ENCODE assay signal across 31 cellular contexts in genomic region chr7:96669812-96670211, GRCh38. TPM values are rescaled to one million over a fixed set of nuclear protein-coding genes. Genes with fewer than 3 reads are reported as not detected.
DNase-seq lines count a peak whose midpoint lies in the region; ATAC-seq, FAIRE-seq and TF ChIP-seq lines count a peak whose summit lies in the region.
"Had no signal": no experiment of that assay in that cellular context is flagged by ENCODE, and none has a peak within 500 bp of the region (broad histone marks: within the 10 kb centered on the region; RNA-seq: fewer than 3 reads in every experiment).

No MANE protein-coding gene starts in this region.

- H3K4me2 ChIP-seq in keratinocyte (ENCODE audit: control insufficient read depth, extremely low read depth, insufficient read depth, low read depth, low read length) = no peak overlapping the region

- peaks cover 9% of the 10 kb centered on the region for H3K4me1 ChIP-seq in keratinocyte (ENCODE audit: control insufficient read depth, extremely low read depth, insufficient read depth, low read length)
- H3K4me1 ChIP-seq: Caco-2, SJCRH30 had no signal

- no peaks in the 10 kb centered on the region for H3K27me3 ChIP-seq in keratinocyte (ENCODE audit: control insufficient read depth, extremely low read depth, insufficient read depth, low read length)
- H3K27me3 ChIP-seq: brain microvascular endothelial cell, SJCRH30 had no signal

- no peak overlapping the region for H3K4me3 Mint-ChIP-seq in stimulated activated naive CD8-positive, alpha-beta T cell treated with anti-CD3 and anti-CD28 coated beads, Interleukin-15, amount 100 ng/mL, for 72 hours
- no peak overlapping the region for H3K4me3 Mint-ChIP-seq in T-helper 2 cell treated with Interferon-gamma antibody and Interleukin-4, amounts not matched to agents 5 μg/mL and 100 μg/mL, for 36 hours
- H3K4me3 Mint-ChIP-seq: activated CD4-positive, alpha-beta T cell treated with anti-CD3 and anti-CD28 coated beads, Interleukin-2, amount 10 ng/mL, durations not matched to agents 24 days and 14 days; activated naive CD4-positive, alpha-beta T cell treated with anti-CD3 and anti-CD28 coated beads, Interleukin-2, amount 50 U/mL, for 24 hours; CD14-positive monocyte; HFFc6; memory B cell; nephron; stimulated activated naive B cell treated with anti-CD40 and anti-IgM and Interleukin-4, amounts not matched to agents 10 μg/mL and 1 μg/mL and 100 μg/mL, for 72 hours; type B pancreatic cell had no signal

- no peak overlapping the region for H3K9ac ChIP-seq in keratinocyte (ENCODE audit: control insufficient read depth, extremely low read depth, insufficient read depth, low read length)

- no peak overlapping the region for H3K27ac ChIP-seq in RWPE1
- H3K27ac ChIP-seq in keratinocyte (ENCODE audit: control insufficient read depth, insufficient read depth, low read length) = peak overlapping the region; percentile 4
- H3K27ac ChIP-seq: brain microvascular endothelial cell, SJCRH30, VCaP had no signal

- POLR2A ChIA-PET in RWPE1 (lab: Yijun Ruan, JAX; ENCODE audit: low non-redundant PET) = no interaction called here
- POLR2A ChIA-PET in HEK293T (lab: Yijun Ruan, JAX) = no interaction called here

- dilution Hi-C loops in keratinocyte (cut with MboI; ENCODE audit: extremely low pct_ligation_motif_present, low sequenced_read_pairs) = no loop called here

- TF ChIP-seq CTCF in RWPE1 (conservative IDR thresholded peaks at IDR 0.05; ENCODE audit: low read depth) (no peak), keratinocyte (optimal IDR thresholded peaks at IDR 0.05 in 1 of 3, IDR thresholded peaks at IDR 0.05 in 1 of 3, conservative IDR thresholded peaks at IDR 0.05 in 1 of 3; ENCODE audit: extremely low read depth in 1 of 3, insufficient read depth in 2 of 3, low read length in 3 of 3) (no peak)

- no peak for ATAC-seq in stimulated activated naive CD8-positive, alpha-beta T cell treated with anti-CD3 and anti-CD28 coated beads, Interleukin-15, amount 100 ng/mL, for 72 hours
- ATAC-seq: stimulated activated naive B cell treated with anti-CD40 and anti-IgM and Interleukin-4, amounts not matched to agents 10 μg/mL and 1 μg/mL and 100 μg/mL, for 72 hours had no signal

- H2AFZ ChIP-seq in keratinocyte (ENCODE audit: control insufficient read depth, low read length) = no peak overlapping the region

- no peaks in the 10 kb centered on the region for H3K79me2 ChIP-seq in keratinocyte (ENCODE audit: control insufficient read depth, insufficient read depth, low read length)

- H3K9me3 Mint-ChIP-seq in stimulated activated naive CD8-positive, alpha-beta T cell treated with anti-CD3 and anti-CD28 coated beads, Interleukin-15, amount 100 ng/mL, for 72 hours = peaks cover 0 to 5% of the 10 kb centered on the region in 2 donors
- H3K9me3 Mint-ChIP-seq in T-helper 2 cell treated with Interferon-gamma antibody and Interleukin-4, amounts not matched to agents 5 μg/mL and 100 μg/mL, for 36 hours = no peaks in the 10 kb centered on the region
- H3K9me3 Mint-ChIP-seq: activated CD4-positive, alpha-beta T cell treated with anti-CD3 and anti-CD28 coated beads, Interleukin-2, amount 10 ng/mL, durations not matched to agents 24 days and 14 days; activated naive CD4-positive, alpha-beta T cell treated with anti-CD3 and anti-CD28 coated beads, Interleukin-2, amount 50 U/mL, for 24 hours; CD14-positive monocyte; HFFc6; memory B cell; nephron; stimulated activated naive B cell treated with anti-CD40 and anti-IgM and Interleukin-4, amounts not matched to agents 10 μg/mL and 1 μg/mL and 100 μg/mL, for 72 hours; type B pancreatic cell had no signal

- no peaks in the 10 kb centered on the region for H3K4me1 Mint-ChIP-seq in stimulated activated naive CD8-positive, alpha-beta T cell treated with anti-CD3 and anti-CD28 coated beads, Interleukin-15, amount 100 ng/mL, for 72 hours
- H3K4me1 Mint-ChIP-seq in T-helper 2 cell treated with Interferon-gamma antibody and Interleukin-4, amounts not matched to agents 5 μg/mL and 100 μg/mL, for 36 hours (ENCODE audit: low read depth) = no peaks in the 10 kb centered on the region
- H3K4me1 Mint-ChIP-seq: activated CD4-positive, alpha-beta T cell treated with anti-CD3 and anti-CD28 coated beads, Interleukin-2, amount 10 ng/mL, durations not matched to agents 24 days and 14 days; CD14-positive monocyte; memory B cell; nephron; stimulated activated naive B cell treated with anti-CD40 and anti-IgM and Interleukin-4, amounts not matched to agents 10 μg/mL and 1 μg/mL and 100 μg/mL, for 72 hours had no signal

- H3K9me1 ChIP-seq in keratinocyte (ENCODE audit: control insufficient read depth, extremely low read depth, insufficient read depth, low read length) = no peaks in the 10 kb centered on the region

- CTCF ChIA-PET in RWPE1 (lab: Yijun Ruan, JAX) (no interaction called here), HEK293T (lab: Yijun Ruan, JAX) (no interaction called here)

- peaks cover 0 to 4% of the 10 kb centered on the region in 2 experiments for H3K36me3 ChIP-seq in keratinocyte (ENCODE audit: control insufficient read depth in 2 of 2, extremely low read depth in 1 of 2, insufficient read depth in 2 of 2, low read length in 2 of 2)
- H3K36me3 ChIP-seq: brain microvascular endothelial cell had no signal

- H3K9me3 ChIP-seq in keratinocyte (ENCODE audit: control insufficient read depth, low read depth, low read length) = no peaks in the 10 kb centered on the region
- H3K9me3 ChIP-seq: Caco-2, SJCRH30 had no signal

- peak; percentile 5 for FAIRE-seq in keratinocyte (lab: Jason Lieb, UNC)
- FAIRE-seq: GM19239 had no signal

- no peak overlapping the region for H3K27ac Mint-ChIP-seq in stimulated activated naive CD8-positive, alpha-beta T cell treated with anti-CD3 and anti-CD28 coated beads, Interleukin-15, amount 100 ng/mL, for 72 hours
- no peak overlapping the region for H3K27ac Mint-ChIP-seq in T-helper 2 cell treated with Interferon-gamma antibody and Interleukin-4, amounts not matched to agents 5 μg/mL and 100 μg/mL, for 36 hours
- H3K27ac Mint-ChIP-seq: activated CD4-positive, alpha-beta T cell treated with anti-CD3 and anti-CD28 coated beads, Interleukin-2, amount 10 ng/mL, durations not matched to agents 24 days and 14 days; activated naive CD4-positive, alpha-beta T cell treated with anti-CD3 and anti-CD28 coated beads, Interleukin-2, amount 50 U/mL, for 24 hours; HFFc6; memory B cell; nephron; stimulated activated naive B cell treated with anti-CD40 and anti-IgM and Interleukin-4, amounts not matched to agents 10 μg/mL and 1 μg/mL and 100 μg/mL, for 72 hours; type B pancreatic cell had no signal

- no peak overlapping the region for H3K4me3 ChIP-seq in keratinocyte (ENCODE audit: control insufficient read depth in 2 of 3, extremely low read depth in 1 of 3, insufficient read depth in 2 of 3, low read depth in 1 of 3, low read length in 3 of 3)
- H3K4me3 ChIP-seq: SJCRH30 had no signal

- no peaks in the 10 kb centered on the region for H3K36me3 Mint-ChIP-seq in T-helper 2 cell treated with Interferon-gamma antibody and Interleukin-4, amounts not matched to agents 5 μg/mL and 100 μg/mL, for 36 hours (ENCODE audit: low read depth)

- no peaks in the 10 kb centered on the region for H3K27me3 Mint-ChIP-seq in stimulated activated naive CD8-positive, alpha-beta T cell treated with anti-CD3 and anti-CD28 coated beads, Interleukin-15, amount 100 ng/mL, for 72 hours
- H3K27me3 Mint-ChIP-seq in T-helper 2 cell treated with Interferon-gamma antibody and Interleukin-4, amounts not matched to agents 5 μg/mL and 100 μg/mL, for 36 hours (ENCODE audit: low read depth) = no peaks in the 10 kb centered on the region
- H3K27me3 Mint-ChIP-seq: activated CD4-positive, alpha-beta T cell treated with anti-CD3 and anti-CD28 coated beads, Interleukin-2, amount 10 ng/mL, durations not matched to agents 24 days and 14 days; activated naive CD4-positive, alpha-beta T cell treated with anti-CD3 and anti-CD28 coated beads, Interleukin-2, amount 50 U/mL, for 24 hours; memory B cell; stimulated activated naive B cell treated with anti-CD40 and anti-IgM and Interleukin-4, amounts not matched to agents 10 μg/mL and 1 μg/mL and 100 μg/mL, for 72 hours; type B pancreatic cell had no signal

- no peaks in the 10 kb centered on the region for H4K20me1 ChIP-seq in keratinocyte (ENCODE audit: control insufficient read depth, extremely low read depth, insufficient read depth, low read length)

- DNase-seq in NCI-H1092 treated with DMSO at 0.1 percent for 48 hours (lab: John Stamatoyannopoulos, UW) (peak; percentile 38), NCI-H1092 (lab: John Stamatoyannopoulos, UW) (no peak), NCI-H1417 treated with DMSO at 0.1 percent for 48 hours (lab: John Stamatoyannopoulos, UW) (peak; percentile 56), RWPE1 (ENCODE audit: low spot score) (peak; percentile 19), keratinocyte (ENCODE audit: low read depth, low spot score) (peak; percentile 46), HEK293T (ENCODE audit: extremely low spot score) (no peak)
- DNase-seq in stimulated activated naive CD8-positive, alpha-beta T cell treated with anti-CD3 and anti-CD28 coated beads, Interleukin-15, amount 100 ng/mL, for 72 hours = no peak
- no peak for DNase-seq in T-helper 2 cell treated with Interferon-gamma antibody and Interleukin-4, amounts not matched to agents 5 μg/mL and 100 μg/mL, for 36 hours (ENCODE audit: low spot score)
- DNase-seq: 8988T; activated CD4-positive, alpha-beta T cell treated with anti-CD3 and anti-CD28 coated beads, Interleukin-2, amount 10 ng/mL, durations not matched to agents 24 days and 14 days; activated CD8-positive, alpha-beta memory T cell treated with anti-CD3 and anti-CD28 coated beads for 24 hours; amygdala; brain microvascular endothelial cell; Caco-2; GOT3; HFFc6; NCI-H1105; NCI-H2029 treated with DMSO at 0.1 percent for 48 hours; NCI-H510A; retina; SJCRH30; stimulated activated naive B cell treated with anti-CD40 and anti-IgM and Interleukin-4, amounts not matched to agents 10 μg/mL and 1 μg/mL and 100 μg/mL, for 72 hours; SW 1271; T1000 had no signal

TF ChIP-seq in HEK293T, 16 proteins besides CTCF, POLR2A, EP300 and RAD21 (continues in another document):
- no peak for TF ChIP-seq HDGF (IDR thresholded peaks at IDR 0.05; ENCODE audit: borderline replicate concordance)
- no peak for TF ChIP-seq L3MBTL2 (conservative IDR thresholded peaks at IDR 0.05)

RNA-seq across cellular contexts. Expression of gene SEM1, which starts 39.8 kb away (rescaled TPM):
- polyA plus RNA-seq in keratinocyte = 79.2 to 180 TPM (median 156 TPM) in 3 replicates
- 601 TPM for polyA plus RNA-seq in keratinocyte (2011; ENCODE audit: low read depth)
- polyA plus RNA-seq in keratinocyte (2011; cell fraction: cytosol; rRNA removed) = 78.9 and 184 TPM in 2 replicates
- 31.1 and 68.8 TPM in 2 replicates for polyA plus RNA-seq in keratinocyte (2011; cell fraction: nucleus; rRNA removed)
- polyA plus RNA-seq in keratinocyte (2012; ENCODE audit: low replicate concordance) = 293 and 633 TPM in 2 replicates
- polyA minus RNA-seq in keratinocyte = 0.46 to 54.4 TPM (median 5.3 TPM) in 3 replicates
- polyA minus RNA-seq in keratinocyte (2011; cell fraction: cytosol; rRNA and poly(A)+ RNA removed) = 26.5 TPM
- polyA minus RNA-seq in keratinocyte (2011; cell fraction: nucleus; rRNA and poly(A)+ RNA removed) = 13.7 and 34.0 TPM in 2 replicates

Comparison
In these comparisons a context has a peak if more than half of its experiments do, and no peak if none do; other contexts are left out.
1. DNase-seq: peak in NCI-H1092 treated with DMSO at 0.1 percent for 48 hours (single experiment), NCI-H1417 treated with DMSO at 0.1 percent for 48 hours (single experiment), RWPE1 (single experiment) and keratinocyte (single experiment); none in NCI-H1092 (single experiment), stimulated activated naive CD8-positive, alpha-beta T cell treated with anti-CD3 and anti-CD28 coated beads, Interleukin-15, amount 100 ng/mL, for 72 hours (0 of 2), T-helper 2 cell treated with Interferon-gamma antibody and Interleukin-4, amounts not matched to agents 5 μg/mL and 100 μg/mL, for 36 hours (single experiment) and HEK293T (single experiment).